In the genomic region with DNA sequence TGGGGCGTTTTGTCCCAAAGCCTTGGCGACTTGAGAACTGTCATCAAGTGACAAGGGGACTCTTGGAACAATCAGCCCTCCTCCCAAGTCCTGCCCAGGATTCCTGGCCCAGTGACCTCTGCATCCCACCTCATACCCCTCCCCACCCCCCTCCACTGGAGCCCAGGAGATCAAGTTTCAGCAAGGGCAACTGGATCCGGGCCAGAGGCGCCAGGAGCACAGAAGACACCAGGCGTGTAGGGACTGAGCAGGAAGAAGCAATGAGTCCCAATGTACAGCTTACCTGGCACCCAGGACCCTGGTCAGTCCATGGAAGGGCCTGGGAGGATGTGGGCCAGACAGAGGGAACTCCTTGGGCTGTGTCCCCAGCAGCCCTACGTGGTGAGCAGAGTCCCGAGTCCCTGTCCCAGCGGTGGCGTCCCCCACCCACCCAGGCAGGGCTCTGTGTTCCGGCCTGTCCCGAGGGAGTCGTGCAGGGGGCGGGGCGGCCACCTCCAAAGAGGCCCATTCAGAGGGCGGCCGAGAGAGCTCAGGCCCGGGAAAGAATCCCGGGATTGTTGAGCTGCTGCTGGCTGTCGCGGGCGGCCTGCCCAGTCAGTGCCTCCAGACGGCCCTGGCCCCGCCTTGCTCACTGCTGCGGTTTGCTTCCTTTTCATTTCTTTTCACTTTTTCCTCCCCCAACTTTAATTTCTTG, we compare ENCODE assay signal across 8 cellular contexts.
DNase-seq lines count a peak whose midpoint lies in the region; ATAC-seq and TF ChIP-seq lines count a peak whose summit lies in the region.

No MANE protein-coding gene starts in this region.

- H3K4me1 Mint-ChIP-seq in HFFc6 (ENCODE audit: low read depth) (peaks cover 59% of the 10 kb centered on the region), brain (peaks cover 72% of the 10 kb centered on the region)
- no peaks in the 10 kb centered on the region for H3K4me1 Mint-ChIP-seq in effector memory CD8-positive, alpha-beta T cell (ENCODE audit: low read depth in 2 of 2)

- peak; percentile 78 for DNase-seq in HFFc6
- DNase-seq in sigmoid colon = peak; percentile 92
- DNase-seq in stimulated activated CD4-positive, alpha-beta T cell treated with anti-CD3 and anti-CD28 coated beads, Interleukin-12 subunit alpha, Interleukin-12 subunit beta, amount 100 ng/mL, for 4 hours = no peak
- no peak for DNase-seq in NCI-H82 treated with DMSO at 0.1 percent for 48 hours (lab: John Stamatoyannopoulos, UW; ENCODE audit: unreplicated experiment)
- no peak for DNase-seq in effector memory CD8-positive, alpha-beta T cell

- no peaks in the 10 kb centered on the region; the same call in 1 of the 2 replicates for H3K27me3 Mint-ChIP-seq in HFFc6 (ENCODE audit: insufficient read depth)
- H3K27me3 Mint-ChIP-seq in brain = peaks cover 7% of the 10 kb centered on the region
- H3K27me3 Mint-ChIP-seq in effector memory CD8-positive, alpha-beta T cell = peaks cover 0 to 10% of the 10 kb centered on the region in 2 donors

- ATAC-seq in HG03457 (IDR thresholded peaks at IDR 0.05; ENCODE audit: unreplicated experiment) = no peak
- no peak for ATAC-seq in effector memory CD8-positive, alpha-beta T cell (replicated peaks)

- no peaks in the 10 kb centered on the region for H3K27me3 ChIP-seq in sigmoid colon

- H3K36me3 Mint-ChIP-seq in HFFc6 (ENCODE audit: low read depth) (peaks cover 10% of the 10 kb centered on the region), brain (peaks cover 9% of the 10 kb centered on the region)
- H3K36me3 Mint-ChIP-seq in effector memory CD8-positive, alpha-beta T cell (ENCODE audit: insufficient read depth) = peaks cover 3% of the 10 kb centered on the region

- TF ChIP-seq POLR2A in sigmoid colon (IDR thresholded peaks at IDR 0.05) = no peak

- no peak for TF ChIP-seq EP300 in sigmoid colon (IDR thresholded peaks at IDR 0.05)

- H3K27ac ChIP-seq in sigmoid colon = peak overlapping the region; percentile 71 to 86 (median 78)

- no peaks in the 10 kb centered on the region for H3K9me3 Mint-ChIP-seq in HFFc6
- peaks cover 0 to 8% (median 0%) of the 10 kb centered on the region in 5 experiments for H3K9me3 Mint-ChIP-seq in brain
- peaks cover 3 to 13% of the 10 kb centered on the region in 2 donors for H3K9me3 Mint-ChIP-seq in effector memory CD8-positive, alpha-beta T cell

- H3K27ac Mint-ChIP-seq in HFFc6 (peak overlapping the region; percentile 89), brain (peak overlapping the region; percentile 28 to 96 (median 93))
- H3K27ac Mint-ChIP-seq in effector memory CD8-positive, alpha-beta T cell = no peak overlapping the region

- H3K4me3 ChIP-seq in iPS-18c (ENCODE audit: insufficient read depth, low read depth, low read length) (0 out of 2 replicates have a peak overlapping the region, but pooled peaks have one; percentile 16), sigmoid colon (peak overlapping the region; percentile 11 to 45 (median 36))

- 24 to 53% methylated on average over 24 of the region's 24 CpGs for WGBS in sigmoid colon, 2 donors

- no peaks in the 10 kb centered on the region for H3K36me3 ChIP-seq in sigmoid colon

- H3K9me3 ChIP-seq in iPS-18c (ENCODE audit: control insufficient read depth, insufficient read depth, low read length) = no peaks in the 10 kb centered on the region
- no peaks in the 10 kb centered on the region for H3K9me3 ChIP-seq in sigmoid colon

- peaks cover 0 to 73% (median 64%) of the 10 kb centered on the region in 4 donors for H3K4me1 ChIP-seq in sigmoid colon

- TF ChIP-seq CTCF in HFFc6 (IDR thresholded peaks at IDR 0.05) = no peak
- no peak for TF ChIP-seq CTCF in brain (conservative IDR thresholded peaks at IDR 0.05)
- no peak for TF ChIP-seq CTCF in sigmoid colon (IDR thresholded peaks at IDR 0.05)

- intact Hi-C loops in sigmoid colon (cut with DNase I) = loop anchor here (5.0 kb wide), 1 partner anchor 79 kb away; no protein-coding TSS in a partner anchor

- H3K4me3 Mint-ChIP-seq in HFFc6 (peak overlapping the region; percentile 85), brain (peak overlapping the region; percentile 73 to 84 (median 78))
- H3K4me3 Mint-ChIP-seq in effector memory CD8-positive, alpha-beta T cell = no peak overlapping the region

Comparison
In these comparisons a context has a peak if more than half of its experiments do, and no peak if none do; other contexts are left out.
1. DNase-seq: peak in HFFc6 (single experiment) and sigmoid colon (single experiment); none in stimulated activated CD4-positive, alpha-beta T cell treated with anti-CD3 and anti-CD28 coated beads, Interleukin-12 subunit alpha, Interleukin-12 subunit beta, amount 100 ng/mL, for 4 hours (single experiment), NCI-H82 treated with DMSO at 0.1 percent for 48 hours (single experiment) and effector memory CD8-positive, alpha-beta T cell (0 of 3).
2. H3K27ac Mint-ChIP-seq: peak in HFFc6 (single experiment) and brain (5 of 5); none in effector memory CD8-positive, alpha-beta T cell (0 of 2).
3. H3K4me3 Mint-ChIP-seq: peak in HFFc6 (single experiment) and brain (5 of 5); none in effector memory CD8-positive, alpha-beta T cell (0 of 2).